ENCODE assay signal across 10 cellular contexts in the genomic region with DNA sequence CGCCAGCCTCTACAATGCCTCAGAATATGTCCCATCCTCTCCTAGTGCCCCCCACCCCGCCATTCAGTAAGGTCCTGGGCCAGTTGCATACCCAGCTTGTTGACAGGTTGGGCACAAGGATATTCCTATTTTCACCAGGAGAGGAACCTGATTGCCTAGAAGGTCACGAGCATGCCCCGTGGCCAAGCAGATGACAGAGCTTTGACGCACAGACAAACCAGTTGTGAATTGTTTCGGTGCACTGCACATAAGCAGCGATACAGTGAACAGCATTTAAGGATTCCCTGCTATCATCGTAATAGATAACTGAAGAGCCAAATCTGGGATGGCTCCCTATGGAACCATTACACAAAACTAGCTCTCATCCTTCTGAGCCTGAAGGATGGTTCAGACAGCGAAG. TPM values are rescaled to one million over a fixed set of nuclear protein-coding genes. Genes with fewer than 3 reads are reported as not detected.
"Had no signal": no experiment of that assay in that cellular context is flagged by ENCODE, and none has a peak within 500 bp of the region (broad histone marks: within the 10 kb centered on the region; RNA-seq: fewer than 3 reads in every experiment).

No MANE protein-coding gene starts in this region.

- H3K27ac Mint-ChIP-seq: GM23338, H9, HFFc6 had no signal

- H3K9me3 Mint-ChIP-seq: GM23338, HFFc6 had no signal

- DNase-seq: GM23248, GOT3, H7, H9, HCEC 1CT, HFFc6 had no signal

- ATAC-seq: GM23338, HCT116 had no signal

- H3K4me3 Mint-ChIP-seq: GM23338, H9, HFFc6 had no signal

RNA-seq across cellular contexts. Expression of gene LELP1, which starts 3.4 kb away (rescaled TPM):
- total RNA-seq: GM23248, GM23338, H1, H4, H7, H9, HFFc6 had no signal
- polyA plus RNA-seq: GM23248, GM23338, H1 had no signal

RNA-seq across cellular contexts. Expression of gene PRR9, which starts 10.8 kb away (rescaled TPM):
- total RNA-seq: GM23248, GM23338, H1, H4, H7, H9, HFFc6 had no signal
- polyA plus RNA-seq: GM23338, H1 had no signal

RNA-seq across cellular contexts. Expression of gene LORICRIN, which starts 52.9 kb away (rescaled TPM):
- total RNA-seq: GM23248, GM23338, H1, H4, H7, H9, HFFc6 had no signal
- polyA plus RNA-seq: GM23248, H1 had no signal

RNA-seq across cellular contexts. Expression of gene SPRR2G, which starts 55.9 kb away (rescaled TPM):
- total RNA-seq: GM23248, GM23338, H1, H4, H7, H9, HFFc6 had no signal
- polyA plus RNA-seq: GM23248, GM23338, H1 had no signal
